19 cellular contexts compared by ENCODE assay signal in the genomic region with DNA sequence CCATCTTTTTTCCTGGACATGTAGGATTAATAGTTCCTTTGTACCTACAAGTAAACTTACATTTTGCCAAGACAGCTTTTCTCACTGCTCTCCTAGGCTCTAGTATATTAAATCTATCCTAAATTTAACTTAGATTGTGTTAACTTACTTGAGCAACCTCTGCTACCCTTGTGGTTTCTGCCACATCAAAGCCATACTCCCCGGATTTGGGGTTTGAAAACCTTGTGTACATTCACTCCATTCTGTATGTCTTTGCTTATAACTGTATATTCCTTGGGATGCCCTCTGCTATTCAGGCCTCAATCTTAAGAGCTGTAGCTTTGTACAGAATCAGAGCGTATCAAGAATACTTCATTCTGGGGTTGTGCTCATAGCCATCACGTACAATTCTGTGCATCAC.
DNase-seq lines count a peak whose midpoint lies in the region; ATAC-seq lines count a peak whose summit lies in the region.
"Had no signal": no experiment of that assay in that cellular context is flagged by ENCODE, and none has a peak within 500 bp of the region (broad histone marks: within the 10 kb centered on the region; RNA-seq: fewer than 3 reads in every experiment).

No MANE protein-coding gene starts in this region.

- H3K36me3 ChIP-seq in CD4-positive, CD25-positive, alpha-beta regulatory T cell (ENCODE audit: control insufficient read depth, insufficient read depth, low read length), result no peaks in the 10 kb centered on the region
- H3K36me3 ChIP-seq in CD8-positive, alpha-beta memory T cell (ENCODE audit: insufficient read depth, low read length), result no peaks in the 10 kb centered on the region
- H3K36me3 ChIP-seq in mesendoderm (ENCODE audit: control insufficient read depth, insufficient read depth, low read length), result no peaks in the 10 kb centered on the region

- no peak overlapping the region for H3K56ac ChIP-seq in mesendoderm (ENCODE audit: low read length)

- no peak overlapping the region for H3K18ac ChIP-seq in mesendoderm (ENCODE audit: low read length)

- no peaks in the 10 kb centered on the region for H3K27me3 ChIP-seq in CD4-positive, CD25-positive, alpha-beta regulatory T cell (ENCODE audit: control insufficient read depth, insufficient read depth, low read length)
- no peaks in the 10 kb centered on the region for H3K27me3 ChIP-seq in CD8-positive, alpha-beta memory T cell (ENCODE audit: insufficient read depth, low read length, poor library complexity, severe bottlenecking)
- no peaks in the 10 kb centered on the region for H3K27me3 ChIP-seq in mesendoderm (ENCODE audit: insufficient read depth, low read length, poor library complexity)
- H3K27me3 ChIP-seq: dorsolateral prefrontal cortex, esophagus squamous epithelium had no signal

- H3K9me3 Mint-ChIP-seq in CD4-positive, CD25-positive, alpha-beta regulatory T cell, result peaks cover 0 to 4% (median 0%) of the 10 kb centered on the region in 7 donors
- H3K9me3 Mint-ChIP-seq in CD8-positive, alpha-beta memory T cell, result peaks cover 0 to 3% (median 0%) of the 10 kb centered on the region in 5 donors
- H3K9me3 Mint-ChIP-seq in central memory CD8-positive, alpha-beta T cell, result no peaks in the 10 kb centered on the region
- H3K9me3 Mint-ChIP-seq: type B pancreatic cell had no signal

- WGBS in mesendoderm (ENCODE audit: extremely low coverage, insufficient coverage, low lambda C conversion rate), result no CpG with 5 or more reads among the region's 3 CpGs

- H3K36me3 Mint-ChIP-seq in CD4-positive, CD25-positive, alpha-beta regulatory T cell, result peaks cover 7% of the 10 kb centered on the region
- H3K36me3 Mint-ChIP-seq in CD8-positive, alpha-beta memory T cell, result peaks cover 5 to 9% (median 6%) of the 10 kb centered on the region in 3 donors
- H3K36me3 Mint-ChIP-seq in central memory CD8-positive, alpha-beta T cell (ENCODE audit: insufficient read depth), result peaks cover 4% of the 10 kb centered on the region

- H2BK15ac ChIP-seq in mesendoderm (replicated peaks; ENCODE audit: low read depth), result no peak overlapping the region

- H3K27me3 Mint-ChIP-seq in CD4-positive, CD25-positive, alpha-beta regulatory T cell, result no peaks in the 10 kb centered on the region
- H3K27me3 Mint-ChIP-seq in CD8-positive, alpha-beta memory T cell, result no peaks in the 10 kb centered on the region
- H3K27me3 Mint-ChIP-seq in central memory CD8-positive, alpha-beta T cell, result no peaks in the 10 kb centered on the region
- H3K27me3 Mint-ChIP-seq: stimulated activated naive B cell treated with anti-CD40 and anti-IgM and Interleukin-4, amounts not matched to agents 10 μg/mL and 1 μg/mL and 100 μg/mL, for 72 hours; type B pancreatic cell had no signal

- H2AK5ac ChIP-seq in mesendoderm (ENCODE audit: low read length), result no peak overlapping the region

- no peak overlapping the region for H3K4me2 ChIP-seq in mesendoderm (ENCODE audit: low read length)

- peaks cover 9% of the 10 kb centered on the region for H3K79me1 ChIP-seq in mesendoderm (ENCODE audit: low read length)

- no peak overlapping the region for H3K9ac ChIP-seq in mesendoderm (ENCODE audit: low read length)

- no peak overlapping the region for H2BK120ac ChIP-seq in mesendoderm (ENCODE audit: low read depth, low read length)

- H3K4me3 Mint-ChIP-seq in CD4-positive, CD25-positive, alpha-beta regulatory T cell, result peak overlapping the region in 3 of 4 donors; percentile 6 to 63 (median 48)
- peak overlapping the region in 5 of 7 donors; percentile 1 to 32 (median 16) for H3K4me3 Mint-ChIP-seq in CD8-positive, alpha-beta memory T cell
- H3K4me3 Mint-ChIP-seq in central memory CD8-positive, alpha-beta T cell, result no peak overlapping the region
- H3K4me3 Mint-ChIP-seq: stimulated activated naive B cell treated with anti-CD40 and anti-IgM and Interleukin-4, amounts not matched to agents 10 μg/mL and 1 μg/mL and 100 μg/mL, for 72 hours; type B pancreatic cell had no signal

- peak; percentile 37 to 48 for ATAC-seq in CD4-positive, CD25-positive, alpha-beta regulatory T cell (ENCODE audit: low read depth in 2 of 2)
- ATAC-seq in central memory CD8-positive, alpha-beta T cell (replicated peaks; ENCODE audit: extremely low read depth, poor library complexity, severe bottlenecking), result peak; percentile 58
- ATAC-seq in GM21381 (IDR thresholded peaks at IDR 0.05; ENCODE audit: unreplicated experiment) (no peak), HG02973 (IDR thresholded peaks at IDR 0.05; ENCODE audit: unreplicated experiment) (no peak)
- ATAC-seq: HCT116; K562; stimulated activated naive B cell treated with anti-CD40 and anti-IgM and Interleukin-4, amounts not matched to agents 10 μg/mL and 1 μg/mL and 100 μg/mL, for 72 hours had no signal

- H3K4ac ChIP-seq in mesendoderm (ENCODE audit: low read depth, low read length), result no peak overlapping the region

- no peak overlapping the region for H4K8ac ChIP-seq in mesendoderm (ENCODE audit: low read depth, low read length)

- no peak overlapping the region for H3K27ac ChIP-seq in CD4-positive, CD25-positive, alpha-beta regulatory T cell (ENCODE audit: insufficient read depth, low read length, poor library complexity, severe bottlenecking)
- no peak overlapping the region for H3K27ac ChIP-seq in CD8-positive, alpha-beta memory T cell (ENCODE audit: low read depth, low read length)
- H3K27ac ChIP-seq in mesendoderm (ENCODE audit: low read depth, low read length), result no peak overlapping the region
- H3K27ac ChIP-seq: dorsolateral prefrontal cortex, esophagus squamous epithelium had no signal

- POLR2A ChIA-PET in CD8-positive, alpha-beta memory T cell (lab: Charles Lee), result no interaction called here

- H4K5ac ChIP-seq in mesendoderm (ENCODE audit: low read length), result no peak overlapping the region

- no peak overlapping the region for H2BK5ac ChIP-seq in mesendoderm (ENCODE audit: low read length)

- peak overlapping the region in 1 of 3 donors; percentile 77 for H3K27ac Mint-ChIP-seq in CD4-positive, CD25-positive, alpha-beta regulatory T cell
- peak overlapping the region in 3 of 8 donors; percentile 11 to 41 (median 31) for H3K27ac Mint-ChIP-seq in CD8-positive, alpha-beta memory T cell
- H3K27ac Mint-ChIP-seq in central memory CD8-positive, alpha-beta T cell (ENCODE audit: low read depth), result no peak overlapping the region
- H3K27ac Mint-ChIP-seq: stimulated activated naive B cell treated with anti-CD40 and anti-IgM and Interleukin-4, amounts not matched to agents 10 μg/mL and 1 μg/mL and 100 μg/mL, for 72 hours; type B pancreatic cell had no signal

- H3K4me1 Mint-ChIP-seq in CD4-positive, CD25-positive, alpha-beta regulatory T cell, result peaks cover 52 to 76% (median 60%) of the 10 kb centered on the region in 4 donors
- peaks cover 46 to 85% (median 80%) of the 10 kb centered on the region in 3 donors for H3K4me1 Mint-ChIP-seq in CD8-positive, alpha-beta memory T cell
- peaks cover 41% of the 10 kb centered on the region for H3K4me1 Mint-ChIP-seq in central memory CD8-positive, alpha-beta T cell

- DNase-seq in CD4-positive, CD25-positive, alpha-beta regulatory T cell, result peak; percentile 28 to 68 (median 35)
- DNase-seq in CD8-positive, alpha-beta memory T cell, result peak; percentile 13 to 66 (median 46)
- DNase-seq in activated CD4-positive, alpha-beta T cell treated with anti-CD3 and anti-CD28 coated beads, Interleukin-2, amount 50 U/mL, for 1 hour, result peak; percentile 18
- no peak for DNase-seq in central memory CD8-positive, alpha-beta T cell (ENCODE audit: low spot score in 2 of 2)
- no peak for DNase-seq in mesendoderm
- DNase-seq: dorsolateral prefrontal cortex; esophagus squamous epithelium; glutamatergic neuron; NCI-H2081 treated with DMSO at 0.1 percent for 48 hours; NCI-H524; posterior cingulate gyrus; SHP77 treated with DMSO at 0.1 percent for 48 hours; small intestine; stimulated activated naive B cell treated with anti-CD40 and anti-IgM and Interleukin-4, amounts not matched to agents 10 μg/mL and 1 μg/mL and 100 μg/mL, for 72 hours had no signal

- H3K79me2 ChIP-seq in mesendoderm (ENCODE audit: control insufficient read depth, insufficient read depth, low read length), result peaks cover 7% of the 10 kb centered on the region

- peak overlapping the region; percentile 33 for H3K4me3 ChIP-seq in CD4-positive, CD25-positive, alpha-beta regulatory T cell (ENCODE audit: low read depth, low read length)
- H3K4me3 ChIP-seq in CD8-positive, alpha-beta memory T cell (ENCODE audit: low read length), result no peak overlapping the region
- H3K4me3 ChIP-seq in mesendoderm (ENCODE audit: low read length), result no peak overlapping the region
- H3K4me3 ChIP-seq: dorsolateral prefrontal cortex, esophagus squamous epithelium, K562 had no signal

- peaks cover 22% of the 10 kb centered on the region for H3K4me1 ChIP-seq in CD4-positive, CD25-positive, alpha-beta regulatory T cell (ENCODE audit: control insufficient read depth, insufficient read depth, low read length, poor library complexity, severe bottlenecking)
- H3K4me1 ChIP-seq in CD8-positive, alpha-beta memory T cell (ENCODE audit: insufficient read depth, low read length), result peaks cover 34% of the 10 kb centered on the region
- H3K4me1 ChIP-seq in mesendoderm (ENCODE audit: control insufficient read depth, low read depth, low read length), result no peaks in the 10 kb centered on the region

- H3K23ac ChIP-seq in mesendoderm (ENCODE audit: low read length), result no peak overlapping the region

- no peaks in the 10 kb centered on the region for H3K9me3 ChIP-seq in CD4-positive, CD25-positive, alpha-beta regulatory T cell (ENCODE audit: control insufficient read depth in 2 of 2, low read length in 2 of 2)
- H3K9me3 ChIP-seq in CD8-positive, alpha-beta memory T cell (ENCODE audit: low read length), result no peaks in the 10 kb centered on the region
- H3K9me3 ChIP-seq: esophagus squamous epithelium had no signal

- CTCF ChIA-PET in CD8-positive, alpha-beta memory T cell (lab: Charles Lee), result interaction anchor here (2.1 to 3.4 kb wide), 2 partner anchors 39 to 222 kb away, joined by 5 to 15 read pairs; no protein-coding TSS in a partner anchor

Comparison
In these comparisons a context has a peak if more than half of its experiments do, and no peak if none do; other contexts are left out.
1. ATAC-seq: peak in CD4-positive, CD25-positive, alpha-beta regulatory T cell (2 of 2) and central memory CD8-positive, alpha-beta T cell (single experiment); none in GM21381 (single experiment) and HG02973 (single experiment).
2. DNase-seq: peak in CD4-positive, CD25-positive, alpha-beta regulatory T cell (3 of 3), CD8-positive, alpha-beta memory T cell (5 of 5) and activated CD4-positive, alpha-beta T cell treated with anti-CD3 and anti-CD28 coated beads, Interleukin-2, amount 50 U/mL, for 1 hour (single experiment); none in central memory CD8-positive, alpha-beta T cell (0 of 2) and mesendoderm (single experiment).